9 cellular contexts compared by ENCODE assay signal in the genomic region with DNA sequence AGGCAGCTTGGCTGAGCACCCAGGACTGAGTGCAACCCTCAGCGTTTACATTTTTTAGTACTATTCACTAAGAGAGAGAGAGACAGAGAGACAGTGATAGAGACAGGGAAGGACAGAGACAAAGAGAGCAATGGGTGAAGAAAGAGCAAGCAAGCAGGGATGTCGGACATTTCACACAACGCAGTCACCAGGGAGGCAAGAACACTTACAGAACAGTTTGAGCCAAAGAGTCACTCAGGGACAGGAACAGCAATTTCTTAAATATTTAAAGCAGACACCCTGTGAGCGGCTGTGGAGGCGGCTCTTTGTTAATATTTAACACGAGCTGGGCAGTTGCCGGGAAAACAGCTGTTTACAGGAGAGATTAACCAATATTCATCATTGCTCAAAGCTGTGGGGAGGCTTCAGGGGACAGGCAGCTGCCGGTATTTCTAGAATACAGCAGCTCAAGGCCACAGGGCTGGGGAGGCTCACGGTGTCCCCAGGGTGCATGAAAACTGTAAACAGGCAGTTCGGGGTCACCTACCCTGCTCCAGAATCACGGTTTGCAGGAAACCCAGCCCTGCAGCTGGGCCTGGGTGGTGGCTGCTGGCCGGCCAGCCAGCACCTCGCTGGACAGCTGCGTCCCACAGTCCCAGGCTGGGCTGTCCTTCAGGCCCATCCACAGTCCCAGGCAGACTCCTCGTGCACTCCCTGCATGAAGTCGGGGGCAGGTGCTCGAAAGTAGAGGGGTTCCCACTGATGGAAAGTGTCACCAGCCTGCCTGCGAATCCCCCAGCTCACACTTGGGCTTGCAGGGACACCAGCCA. TPM values are rescaled to one million over a fixed set of nuclear protein-coding genes. Genes with fewer than 3 reads are reported as not detected.
DNase-seq lines count a peak whose midpoint lies in the region; ATAC-seq lines count a peak whose summit lies in the region.
"Had no signal": no experiment of that assay in that cellular context is flagged by ENCODE, and none has a peak within 500 bp of the region (broad histone marks: within the 10 kb centered on the region; RNA-seq: fewer than 3 reads in every experiment).

No MANE protein-coding gene starts in this region.

- WGBS in aorta, 2 donors = 48 to 53% methylated on average over 18 of the region's 18 CpGs

- H3K9ac ChIP-seq in muscle layer of colon (ENCODE audit: low read length) = no peak overlapping the region

- intact Hi-C loops in Right ventricle myocardium inferior (cut with DNase I) = no loop called here
- intact Hi-C loops in cardiac septum (cut with DNase I) = no loop called here
- intact Hi-C loops in aorta (cut with DNase I) = no loop called here

- DNase-seq in Right ventricle myocardium inferior (ENCODE audit: missing footprints) (peak; percentile 77), cardiac septum (ENCODE audit: low spot score) (no peak), aorta (no peak), NCI-H2227 treated with DMSO at 0.1 percent for 48 hours (lab: John Stamatoyannopoulos, UW) (no peak), DMS 273 (lab: John Stamatoyannopoulos, UW; ENCODE audit: unreplicated experiment) (no peak)
- DNase-seq: activated naive CD8-positive, alpha-beta T cell treated with anti-CD3 and anti-CD28 coated beads, Interleukin-2, amount 50 U/mL, for 24 hours had no signal

- H3K4me1 ChIP-seq in muscle layer of colon (ENCODE audit: insufficient read depth, low read length) (peaks cover 23% of the 10 kb centered on the region), aorta (ENCODE audit: control insufficient read depth in 1 of 2, insufficient read depth in 2 of 2, low read length in 2 of 2) (no peaks in the 10 kb centered on the region)

- peaks cover 0 to 4% of the 10 kb centered on the region in 2 donors for H3K27me3 ChIP-seq in muscle layer of colon (ENCODE audit: control insufficient read depth in 1 of 2, insufficient read depth in 2 of 2, low read length in 2 of 2)
- no peaks in the 10 kb centered on the region for H3K27me3 ChIP-seq in aorta (ENCODE audit: control insufficient read depth in 1 of 2, insufficient read depth in 2 of 2, low read length in 1 of 2)

- no peaks in the 10 kb centered on the region for H3K9me3 ChIP-seq in muscle layer of colon (ENCODE audit: low read length)
- H3K9me3 ChIP-seq in aorta (ENCODE audit: control insufficient read depth, low read length) = peaks cover 4% of the 10 kb centered on the region

- H3K36me3 ChIP-seq in muscle layer of colon (ENCODE audit: insufficient read depth, low read length) (no peaks in the 10 kb centered on the region), aorta (ENCODE audit: control insufficient read depth in 1 of 2, insufficient read depth in 2 of 2, low read length in 1 of 2) (no peaks in the 10 kb centered on the region)

- H3K4me3 ChIP-seq in muscle layer of colon (ENCODE audit: low read depth in 1 of 2, low read length in 2 of 2) = no peak overlapping the region
- no peak overlapping the region for H3K4me3 ChIP-seq in aorta (ENCODE audit: low read length in 2 of 2)

- peak overlapping the region; percentile 55 for H3K27ac ChIP-seq in muscle layer of colon (ENCODE audit: low read depth, low read length)
- H3K27ac ChIP-seq in aorta (ENCODE audit: low read depth in 1 of 2, low read length in 2 of 2) = no peak overlapping the region

- ATAC-seq in Right ventricle myocardium inferior (peak; percentile 83), esophagus mucosa (peak; percentile 13), aorta (ENCODE audit: low FRiP score) (peak; percentile 51), GM18867 (IDR thresholded peaks at IDR 0.05; ENCODE audit: unreplicated experiment) (no peak)
- ATAC-seq: activated naive CD8-positive, alpha-beta T cell treated with anti-CD3 and anti-CD28 coated beads, Interleukin-2, amount 50 U/mL, for 24 hours had no signal

RNA-seq across cellular contexts. Expression of a gene that starts 38.8 kb away (rescaled TPM):
- 33.8 TPM for total RNA-seq in Right ventricle myocardium inferior
- total RNA-seq in cardiac septum = 10.6 TPM
- 6.7 TPM for total RNA-seq in esophagus mucosa
- 10 to 100 TPM in 1 of 2 donors, 1 to 10 TPM in 1; 5.0 to 11.2 TPM for total RNA-seq in aorta
- polyA plus RNA-seq in aorta = 1 to 10 TPM in 1 of 2 donors, not detected in 1; 1.6 TPM
